26 cellular contexts compared by ENCODE assay signal in the genomic region with DNA sequence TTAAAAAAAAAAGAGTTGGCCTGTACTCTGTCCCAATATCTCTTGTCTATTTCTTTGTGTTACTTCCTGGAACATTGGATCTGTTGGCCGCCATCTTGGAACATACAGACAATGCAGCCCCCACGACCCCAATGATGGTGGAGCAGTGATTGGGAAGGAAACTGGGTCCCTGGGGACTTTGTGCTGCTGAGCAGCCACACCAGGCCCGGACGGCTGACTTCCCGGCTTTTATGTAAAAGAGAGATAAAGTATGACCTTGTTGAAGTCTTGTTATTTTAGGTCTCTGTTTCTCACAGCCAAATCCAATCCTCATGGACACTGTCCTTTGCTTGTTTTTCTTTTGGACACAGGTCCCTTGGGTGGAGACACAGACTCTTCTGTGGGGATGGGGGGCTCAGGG.
"Had no signal": no experiment of that assay in that cellular context is flagged by ENCODE, and none has a peak within 500 bp of the region (broad histone marks: within the 10 kb centered on the region; RNA-seq: fewer than 3 reads in every experiment).

No MANE protein-coding gene starts in this region.

- H3K27ac ChIP-seq: stomach, suprapubic skin, testis, thoracic aorta, thyroid gland, tibial artery, tibial nerve, transverse colon, upper lobe of left lung, upper lobe of right lung, uterus, vagina had no signal

- ATAC-seq: stimulated activated effector memory CD8-positive, alpha-beta T cell treated with anti-CD3 and anti-CD28 coated beads, Interleukin-12 subunit alpha, Interleukin-12 subunit beta, amount 100 ng/mL, for 72 hours; stimulated activated memory B cell treated with anti-CD40 and anti-IgM and Interleukin-4, amounts not matched to agents 10 μg/mL and 1 μg/mL and 100 μg/mL, for 72 hours; stimulated activated naive B cell treated with anti-CD40 and anti-IgM and Interleukin-4, amounts not matched to agents 10 μg/mL and 1 μg/mL and 100 μg/mL, for 72 hours; stimulated activated naive CD8-positive, alpha-beta T cell treated with anti-CD3 and anti-CD28 coated beads, Interleukin-15, amount 100 ng/mL, for 72 hours; stimulated activated naive CD8-positive, alpha-beta T cell treated with anti-CD3 and anti-CD28 coated beads, Interleukin-15, Interleukin-2, amounts not matched to agents 100 U/mL and 50 U/mL, for 24 hours; upper lobe of right lung had no signal

- H3K27me3 ChIP-seq: suprapubic skin, testis, thyroid gland, tibial nerve, transverse colon, upper lobe of left lung, upper lobe of right lung, uterus, vagina had no signal

- DNase-seq: stimulated activated CD4-positive, alpha-beta T cell treated with anti-CD3 and anti-CD28 coated beads, Interleukin-2, amount 100 ng/mL, for 48 hours; stimulated activated CD4-positive, alpha-beta T cell treated with anti-CD3 and anti-CD28 coated beads, Interleukin-4, amount 100 ng/mL, for 1 hour; stimulated activated CD4-positive, alpha-beta T cell treated with anti-CD3 and anti-CD28 coated beads, Interleukin-4, amount 100 ng/mL, for 24 hours; stimulated activated CD4-positive, alpha-beta T cell treated with anti-CD3 and anti-CD28 coated beads, Interleukin-4, amount 100 ng/mL, for 4 hours; stimulated activated CD8-positive, alpha-beta memory T cell treated with anti-CD3 and anti-CD28 coated beads, Interleukin-4, amount 100 ng/mL, for 48 hours; stimulated activated naive B cell treated with anti-CD40 and anti-IgM and Interleukin-4, amounts not matched to agents 10 μg/mL and 1 μg/mL and 100 μg/mL, for 72 hours; stimulated activated naive CD4-positive, alpha-beta T cell; stimulated activated naive CD4-positive, alpha-beta T cell treated with Interleukin-2 at 50 U/mL for 16 hours; stimulated activated naive CD8-positive, alpha-beta T cell treated with anti-CD3 and anti-CD28 coated beads, Interleukin-15, amount 100 ng/mL, for 72 hours; stimulated activated naive CD8-positive, alpha-beta T cell treated with anti-CD3 and anti-CD28 coated beads, Interleukin-15, Interleukin-2, amounts not matched to agents 100 U/mL and 50 U/mL, for 24 hours; stomach; substantia nigra; testis; thyroid gland; tibial artery; transverse colon; trophoblast cell; upper lobe of left lung; upper lobe of right lung; uterus had no signal

- H3K4me1 ChIP-seq: stomach, suprapubic skin, testis, thyroid gland, tibial artery, tibial nerve, transverse colon, upper lobe of left lung, upper lobe of right lung, uterus, vagina had no signal

- H3K36me3 ChIP-seq: stomach, suprapubic skin, thoracic aorta, thyroid gland, tibial artery, tibial nerve, transverse colon, upper lobe of left lung, upper lobe of right lung, uterus, vagina had no signal

- H3K9me3 ChIP-seq: stomach, suprapubic skin, testis, thoracic aorta, thyroid gland, tibial artery, tibial nerve, transverse colon, upper lobe of left lung, upper lobe of right lung, uterus, vagina had no signal

- H3K4me3 ChIP-seq: stomach, suprapubic skin, testis, thoracic aorta, thyroid gland, tibial artery, tibial nerve, transverse colon, upper lobe of left lung, upper lobe of right lung, uterus, vagina had no signal
